22 cellular contexts compared by ENCODE assay signal in genomic region chr4:158074851-158075250, GRCh38.
"Had no signal": no experiment of that assay in that cellular context is flagged by ENCODE, and none has a peak within 500 bp of the region (broad histone marks: within the 10 kb centered on the region; RNA-seq: fewer than 3 reads in every experiment).

No MANE protein-coding gene starts in this region.

- H3K36me3 ChIP-seq: colonic mucosa, esophagus muscularis mucosa, gastrocnemius medialis, heart right ventricle, left lung, lower lobe of right lung had no signal

- H3K4me3 ChIP-seq: colonic mucosa, dorsolateral prefrontal cortex, esophagus muscularis mucosa, gastrocnemius medialis, heart right ventricle, left lung, lower lobe of right lung, mucosa of descending colon had no signal

- H3K9me3 ChIP-seq: colonic mucosa, esophagus muscularis mucosa, gastrocnemius medialis, heart right ventricle, left lung, lower lobe of right lung, mucosa of descending colon had no signal

- H3K27ac ChIP-seq: colonic mucosa, dorsolateral prefrontal cortex, esophagus muscularis mucosa, gastrocnemius medialis, heart right ventricle, left lung, lower lobe of right lung had no signal

- DNase-seq: colonic mucosa; dermis blood vessel endothelial cell; dorsolateral prefrontal cortex; effector CD4-positive, alpha-beta T cell; effector memory CD4-positive, alpha-beta T cell; foreskin fibroblast; foreskin melanocyte; gastrocnemius medialis; glutamatergic neuron; head of caudate nucleus; heart right ventricle; hippocampal formation; left cardiac atrium; left lung; left ventricle myocardium superior; lower lobe of right lung; mesenchymal stem cell; mucosa of descending colon had no signal

- H3K27me3 ChIP-seq: colonic mucosa, dorsolateral prefrontal cortex, esophagus muscularis mucosa, gastrocnemius medialis, heart right ventricle, left lung had no signal

- FAIRE-seq: endothelial cell of umbilical vein, islet of Langerhans, keratinocyte had no signal
